ENCODE assay signal across 3 cellular contexts in genomic region chr2:127704641-127705243, GRCh38.
TF ChIP-seq lines count a peak whose summit lies in the region.

No MANE protein-coding gene starts in this region.

TF ChIP-seq in SK-N-SH, 30 proteins besides CTCF, POLR2A, EP300 and RAD21 (continued from another document):
- no peak for TF ChIP-seq USF2 (IDR thresholded peaks at IDR 0.05; ENCODE audit: borderline replicate concordance, low read depth, low read length)
- TF ChIP-seq GABPA (IDR thresholded peaks at IDR 0.05; ENCODE audit: low read depth) = no peak
- TF ChIP-seq FOXM1 (IDR thresholded peaks at IDR 0.05; ENCODE audit: low read depth) = no peak

TF ChIP-seq in SK-N-SH treated with all-trans-retinoic acid at 6 μM for 48 hours, 23 proteins besides CTCF, POLR2A, EP300 and RAD21 (continued from another document):
- TF ChIP-seq CREB5 (CRISPR knock-in tag; IDR thresholded peaks at IDR 0.05; ENCODE audit: low read depth) (no peak), ESRRG (CRISPR knock-in tag; IDR thresholded peaks at IDR 0.05) (no peak), ZNF8 (CRISPR knock-in tag; IDR thresholded peaks at IDR 0.05) (no peak), ZFP3 (CRISPR knock-in tag; IDR thresholded peaks at IDR 0.05) (no peak), PATZ1 (CRISPR knock-in tag; IDR thresholded peaks at IDR 0.05; ENCODE audit: borderline replicate concordance) (no peak), CSDC2 (CRISPR knock-in tag; IDR thresholded peaks at IDR 0.05) (no peak), ZC3H10 (CRISPR knock-in tag; IDR thresholded peaks at IDR 0.05) (no peak), BACH2 (CRISPR knock-in tag; IDR thresholded peaks at IDR 0.05; ENCODE audit: borderline replicate concordance) (no peak), TCF4 (CRISPR knock-in tag; IDR thresholded peaks at IDR 0.05; ENCODE audit: borderline replicate concordance) (no peak), ISL1 (CRISPR knock-in tag; IDR thresholded peaks at IDR 0.05) (no peak), ZFP30 (CRISPR knock-in tag; IDR thresholded peaks at IDR 0.05) (no peak), PPARA (CRISPR knock-in tag; IDR thresholded peaks at IDR 0.05; ENCODE audit: borderline replicate concordance) (no peak)
- TF ChIP-seq, protein P1, sequence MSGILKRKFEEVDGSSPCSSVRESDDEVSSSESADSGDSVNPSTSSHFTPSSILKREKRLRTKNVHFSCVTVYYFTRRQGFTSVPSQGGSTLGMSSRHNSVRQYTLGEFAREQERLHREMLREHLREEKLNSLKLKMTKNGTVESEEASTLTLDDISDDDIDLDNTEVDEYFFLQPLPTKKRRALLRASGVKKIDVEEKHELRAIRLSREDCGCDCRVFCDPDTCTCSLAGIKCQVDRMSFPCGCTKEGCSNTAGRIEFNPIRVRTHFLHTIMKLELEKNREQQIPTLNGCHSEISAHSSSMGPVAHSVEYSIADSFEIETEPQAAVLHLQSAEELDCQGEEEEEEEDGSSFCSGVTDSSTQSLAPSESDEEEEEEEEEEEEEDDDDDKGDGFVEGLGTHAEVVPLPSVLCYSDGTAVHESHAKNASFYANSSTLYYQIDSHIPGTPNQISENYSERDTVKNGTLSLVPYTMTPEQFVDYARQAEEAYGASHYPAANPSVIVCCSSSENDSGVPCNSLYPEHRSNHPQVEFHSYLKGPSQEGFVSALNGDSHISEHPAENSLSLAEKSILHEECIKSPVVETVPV (CRISPR knock-in tag; IDR thresholded peaks at IDR 0.05) = no peak
TF ChIP-seq in SK-N-SH treated with all-trans-retinoic acid at 6 μM for 48 hours: peak in this region for 0.

TF ChIP-seq in neural cell, 6 proteins besides CTCF, POLR2A, EP300 and RAD21 (continued from another document):
- TF ChIP-seq, protein P2, sequence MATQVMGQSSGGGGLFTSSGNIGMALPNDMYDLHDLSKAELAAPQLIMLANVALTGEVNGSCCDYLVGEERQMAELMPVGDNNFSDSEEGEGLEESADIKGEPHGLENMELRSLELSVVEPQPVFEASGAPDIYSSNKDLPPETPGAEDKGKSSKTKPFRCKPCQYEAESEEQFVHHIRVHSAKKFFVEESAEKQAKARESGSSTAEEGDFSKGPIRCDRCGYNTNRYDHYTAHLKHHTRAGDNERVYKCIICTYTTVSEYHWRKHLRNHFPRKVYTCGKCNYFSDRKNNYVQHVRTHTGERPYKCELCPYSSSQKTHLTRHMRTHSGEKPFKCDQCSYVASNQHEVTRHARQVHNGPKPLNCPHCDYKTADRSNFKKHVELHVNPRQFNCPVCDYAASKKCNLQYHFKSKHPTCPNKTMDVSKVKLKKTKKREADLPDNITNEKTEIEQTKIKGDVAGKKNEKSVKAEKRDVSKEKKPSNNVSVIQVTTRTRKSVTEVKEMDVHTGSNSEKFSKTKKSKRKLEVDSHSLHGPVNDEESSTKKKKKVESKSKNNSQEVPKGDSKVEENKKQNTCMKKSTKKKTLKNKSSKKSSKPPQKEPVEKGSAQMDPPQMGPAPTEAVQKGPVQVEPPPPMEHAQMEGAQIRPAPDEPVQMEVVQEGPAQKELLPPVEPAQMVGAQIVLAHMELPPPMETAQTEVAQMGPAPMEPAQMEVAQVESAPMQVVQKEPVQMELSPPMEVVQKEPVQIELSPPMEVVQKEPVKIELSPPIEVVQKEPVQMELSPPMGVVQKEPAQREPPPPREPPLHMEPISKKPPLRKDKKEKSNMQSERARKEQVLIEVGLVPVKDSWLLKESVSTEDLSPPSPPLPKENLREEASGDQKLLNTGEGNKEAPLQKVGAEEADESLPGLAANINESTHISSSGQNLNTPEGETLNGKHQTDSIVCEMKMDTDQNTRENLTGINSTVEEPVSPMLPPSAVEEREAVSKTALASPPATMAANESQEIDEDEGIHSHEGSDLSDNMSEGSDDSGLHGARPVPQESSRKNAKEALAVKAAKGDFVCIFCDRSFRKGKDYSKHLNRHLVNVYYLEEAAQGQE (IDR thresholded peaks at IDR 0.05; ENCODE audit: borderline replicate concordance) = no peak
- TF ChIP-seq TAF1 (IDR thresholded peaks at IDR 0.05; ENCODE audit: low read depth) = no peak
